Comparison of ENCODE assay signal across 25 cellular contexts in the genomic region with DNA sequence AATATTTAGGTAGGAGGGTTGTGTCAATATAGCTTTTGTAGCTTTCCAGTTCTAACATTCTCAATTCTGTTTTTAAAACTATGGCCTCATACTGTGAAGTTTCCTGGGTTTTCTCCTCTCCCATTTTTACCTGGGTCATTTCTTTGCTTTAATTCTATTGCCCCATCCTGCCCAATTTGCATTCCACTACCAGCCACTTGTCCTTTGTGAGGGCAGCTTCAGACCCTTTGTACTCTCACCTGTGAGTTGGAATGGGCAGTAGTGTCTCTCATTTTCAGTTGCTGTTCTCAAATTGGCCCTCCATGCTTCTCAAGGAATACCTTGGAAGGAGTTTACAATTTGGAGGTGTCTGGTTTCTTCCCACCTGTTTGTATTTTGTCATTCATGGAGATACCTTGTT.
DNase-seq lines count a peak whose midpoint lies in the region; ATAC-seq, FAIRE-seq and TF ChIP-seq lines count a peak whose summit lies in the region.
"Had no signal": no experiment of that assay in that cellular context is flagged by ENCODE, and none has a peak within 500 bp of the region (broad histone marks: within the 10 kb centered on the region; RNA-seq: fewer than 3 reads in every experiment).

No MANE protein-coding gene starts in this region.

- POLR2A ChIA-PET in H1 (lab: Charles Lee; ENCODE audit: partially characterized antibody), result interaction anchor here (1.2 kb wide), 1 partner anchor 9 kb away, joined by 4 read pairs; no protein-coding TSS in a partner anchor

- H3K23ac ChIP-seq in H1 (ENCODE audit: insufficient read length), result no peak overlapping the region

- peaks cover 8 to 12% of the 10 kb centered on the region in 2 experiments; a peak in 3 of 4 replicates for H3K9me3 ChIP-seq in H1 (ENCODE audit: insufficient read depth in 2 of 2, low read depth in 1 of 2, low read length in 1 of 2)
- H3K9me3 ChIP-seq in iPS-18a (ENCODE audit: control insufficient read depth, low read depth, low read length), result peaks cover 2% of the 10 kb centered on the region
- H3K9me3 ChIP-seq: BE2C had no signal

- H3K27ac ChIP-seq in H1 (ENCODE audit: low read depth, low read length), result no peak overlapping the region; the same call in 1 of the 2 replicates
- no peak overlapping the region for H3K27ac ChIP-seq in iPS-18a (ENCODE audit: low read length)
- H3K27ac ChIP-seq: GM23248 had no signal

- CTCF ChIA-PET in activated naive CD4-positive, alpha-beta T cell treated with anti-CD3 and anti-CD28 coated beads for 36 hours (lab: Charles Lee), result interaction anchor here (2.1 kb wide), 1 partner anchor 9 kb away, joined by 13 read pairs; no protein-coding TSS in a partner anchor
- CTCF ChIA-PET in H1 (lab: Charles Lee; ENCODE audit: partially characterized antibody), result interaction anchor here (0.6 to 4.1 kb wide), 6 partner anchors 9 to 486 kb away, joined by 3 to 26 read pairs (median 3); no protein-coding TSS in a partner anchor

- no peak overlapping the region for H2BK15ac ChIP-seq in H1 (ENCODE audit: low read length)

- H2AFZ ChIP-seq in H1 (ENCODE audit: low read length), result no peak overlapping the region
- H2AFZ ChIP-seq: GM23248 had no signal

- TF ChIP-seq POLR2A in H1 (IDR thresholded peaks at IDR 0.05; ENCODE audit: control extremely low read depth in 1 of 2, low read depth in 2 of 2, low read length in 2 of 2), result no peak

- H3K14ac ChIP-seq in H1 (ENCODE audit: insufficient read length), result no peak overlapping the region

- H4K91ac ChIP-seq in H1 (replicated peaks; ENCODE audit: insufficient read length, low read length), result no peak overlapping the region

- no peaks in the 10 kb centered on the region for H4K20me1 ChIP-seq in H1 (replicated peaks in 1 of 2; ENCODE audit: control insufficient read depth in 1 of 2, insufficient read depth in 2 of 2, low read length in 2 of 2)

- no peaks in the 10 kb centered on the region for H3K4me1 Mint-ChIP-seq in activated naive CD4-positive, alpha-beta T cell treated with anti-CD3 and anti-CD28 coated beads, Interleukin-2, amount 50 U/mL, for 24 hours
- H3K4me1 Mint-ChIP-seq in activated naive CD4-positive, alpha-beta T cell treated with anti-CD3 and anti-CD28 coated beads for 36 hours (ENCODE audit: low read depth), result no peaks in the 10 kb centered on the region

- H3K36me3 Mint-ChIP-seq in activated naive CD4-positive, alpha-beta T cell treated with anti-CD3 and anti-CD28 coated beads, Interleukin-2, amount 50 U/mL, for 24 hours, result peaks cover 5% of the 10 kb centered on the region
- H3K36me3 Mint-ChIP-seq in activated naive CD4-positive, alpha-beta T cell treated with anti-CD3 and anti-CD28 coated beads for 36 hours (ENCODE audit: low read depth), result no peaks in the 10 kb centered on the region

- H3K27ac Mint-ChIP-seq in activated naive CD4-positive, alpha-beta T cell treated with anti-CD3 and anti-CD28 coated beads, Interleukin-2, amount 50 U/mL, for 24 hours, result peak overlapping the region; percentile 2
- H3K27ac Mint-ChIP-seq in activated naive CD4-positive, alpha-beta T cell treated with anti-CD3 and anti-CD28 coated beads for 36 hours, result no peak overlapping the region

- TF ChIP-seq CTCF in H1 (IDR thresholded peaks at IDR 0.05; ENCODE audit: control extremely low read depth in 1 of 3, insufficient read depth in 1 of 3, low read depth in 1 of 3, low read length in 3 of 3), result no peak

- TF ChIP-seq EP300 in H1 (IDR thresholded peaks at IDR 0.05; ENCODE audit: borderline replicate concordance in 1 of 2, low read depth in 2 of 2, low read length in 2 of 2), result no peak

- no peak for DNase-seq in activated naive CD4-positive, alpha-beta T cell treated with anti-CD3 and anti-CD28 coated beads for 36 hours
- DNase-seq in H1 (ENCODE audit: low read depth in 1 of 2, low spot score in 2 of 2), result peak in 1 of 2 experiments; percentile 39
- DNase-seq: 8988T, ACHN, BE2C, DMS153, DND-41, GM23248, Kasumi-1, NCI-H1092 treated with DMSO at 0.1 percent for 48 hours, NCI-H1436, NCI-H2029, NCI-H446 treated with DMSO at 0.1 percent for 48 hours, NCI-H526, RPMI8226, SHP77 had no signal

- H4K5ac ChIP-seq in H1 (ENCODE audit: insufficient read length, low read depth, low read length), result peak overlapping the region; percentile 90

- H3K79me1 ChIP-seq in H1 (ENCODE audit: low read depth, low read length), result no peaks in the 10 kb centered on the region

- peaks cover 0 to 5% (median 4%) of the 10 kb centered on the region in 4 experiments; a peak in 3 of 7 replicates for H3K4me1 ChIP-seq in H1 (replicated peaks in 1 of 4; ENCODE audit: control insufficient read depth in 3 of 4, insufficient read depth in 4 of 4, low read length in 3 of 4)
- peaks cover 16% of the 10 kb centered on the region for H3K4me1 ChIP-seq in iPS-18a (ENCODE audit: control insufficient read depth, low read depth, low read length)
- H3K4me1 ChIP-seq: BE2C had no signal

- no peak overlapping the region for H2BK20ac ChIP-seq in H1 (ENCODE audit: low read length)

- no peak overlapping the region for H3K4me3 Mint-ChIP-seq in activated naive CD4-positive, alpha-beta T cell treated with anti-CD3 and anti-CD28 coated beads, Interleukin-2, amount 50 U/mL, for 24 hours
- no peak overlapping the region for H3K4me3 Mint-ChIP-seq in activated naive CD4-positive, alpha-beta T cell treated with anti-CD3 and anti-CD28 coated beads for 36 hours

- no peaks in the 10 kb centered on the region for H3K27me3 Mint-ChIP-seq in activated naive CD4-positive, alpha-beta T cell treated with anti-CD3 and anti-CD28 coated beads, Interleukin-2, amount 50 U/mL, for 24 hours
- no peaks in the 10 kb centered on the region for H3K27me3 Mint-ChIP-seq in activated naive CD4-positive, alpha-beta T cell treated with anti-CD3 and anti-CD28 coated beads for 36 hours (ENCODE audit: low read depth)

- no peak overlapping the region for H4K8ac ChIP-seq in H1 (ENCODE audit: extremely low read depth, insufficient read depth, low read length)

- H3K27me3 ChIP-seq in H1 (replicated peaks in 1 of 4; ENCODE audit: control insufficient read depth in 3 of 4, extremely low read depth in 1 of 4, insufficient read depth in 3 of 4, low read length in 3 of 4), result no peaks in the 10 kb centered on the region
- no peaks in the 10 kb centered on the region for H3K27me3 ChIP-seq in iPS-18a (ENCODE audit: control insufficient read depth, insufficient read depth, low read length)
- H3K27me3 ChIP-seq: BE2C had no signal

- H3K79me2 ChIP-seq in H1 (ENCODE audit: control insufficient read depth in 1 of 2, insufficient read depth in 2 of 2, low read length in 2 of 2), result peaks cover 0 to 4% of the 10 kb centered on the region in 2 experiments; a peak in 3 of 4 replicates

- H3K56ac ChIP-seq in H1 (replicated peaks; ENCODE audit: insufficient read length, low read depth, low read length), result no peak overlapping the region

- no peak overlapping the region for H2BK12ac ChIP-seq in H1 (ENCODE audit: low read depth, low read length)

- intact Hi-C loops in activated naive CD4-positive, alpha-beta T cell treated with anti-CD3 and anti-CD28 coated beads for 36 hours (cut with micrococcal nuclease), result loop anchor here (10.0 kb wide), 1 partner anchor 1025 kb away; no protein-coding TSS in a partner anchor

- no peak overlapping the region for H3K4ac ChIP-seq in H1 (replicated peaks; ENCODE audit: insufficient read length, low read depth, low read length)

- no peak overlapping the region for H2AK5ac ChIP-seq in H1 (ENCODE audit: low read depth, low read length)

- FAIRE-seq in H1 (lab: Jason Lieb, UNC), result peak; percentile 90
- FAIRE-seq: GM12892, HepG2, K562 had no signal

- ATAC-seq in GM18498 (IDR thresholded peaks at IDR 0.05; ENCODE audit: unreplicated experiment), result no peak
- no peak for ATAC-seq in GM19395 (IDR thresholded peaks at IDR 0.05; ENCODE audit: unreplicated experiment)
- ATAC-seq in GM18861 (IDR thresholded peaks at IDR 0.05; ENCODE audit: unreplicated experiment), result no peak
- ATAC-seq: HCT116, HepG2, K562 had no signal

- no peak overlapping the region for H2BK120ac ChIP-seq in H1 (replicated peaks; ENCODE audit: low read depth, low read length)

- 0 out of 2 replicates have a peak overlapping the region, but pooled peaks have one; percentile 10 for H2BK5ac ChIP-seq in H1 (ENCODE audit: low read depth, low read length)

- H3K4me3 ChIP-seq in H1 (ENCODE audit: extremely low read depth in 1 of 4, insufficient read depth in 2 of 4, low read depth in 3 of 4, low read length in 4 of 4), result peak overlapping the region in 1 of 4 experiments; percentile 18; a peak in 1 of 8 replicates
- peak overlapping the region; percentile 24 for H3K4me3 ChIP-seq in iPS-18a (ENCODE audit: low read length)
- H3K4me3 ChIP-seq: GM23248, K562 had no signal

- H3K9ac ChIP-seq in H1 (replicated peaks in 1 of 4; ENCODE audit: extremely low read depth in 1 of 4, low read depth in 3 of 4, low read length in 3 of 4), result no peak overlapping the region
- H3K9ac ChIP-seq in iPS-18a (ENCODE audit: low read length), result no peak overlapping the region
- H3K9ac ChIP-seq: GM23248 had no signal

- H3K9me3 Mint-ChIP-seq in activated naive CD4-positive, alpha-beta T cell treated with anti-CD3 and anti-CD28 coated beads, Interleukin-2, amount 50 U/mL, for 24 hours, result no peaks in the 10 kb centered on the region
- peaks cover 3% of the 10 kb centered on the region for H3K9me3 Mint-ChIP-seq in activated naive CD4-positive, alpha-beta T cell treated with anti-CD3 and anti-CD28 coated beads for 36 hours

- H3K23me2 ChIP-seq in H1 (ENCODE audit: low read depth, low read length), result no peaks in the 10 kb centered on the region

- peak overlapping the region in 1 of 2 experiments; percentile 24; a peak in 1 of 4 replicates for H3K4me2 ChIP-seq in H1 (ENCODE audit: insufficient read depth in 1 of 2, low read depth in 2 of 2, low read length in 2 of 2)

- H3K18ac ChIP-seq in H1 (ENCODE audit: extremely low read depth, low read length), result no peak overlapping the region

- peaks cover 0 to under 1% (median 0%) of the 10 kb centered on the region in 4 experiments; a peak in 1 of 8 replicates for H3K36me3 ChIP-seq in H1 (ENCODE audit: control insufficient read depth in 2 of 4, insufficient read depth in 4 of 4, low read length in 3 of 4)
- H3K36me3 ChIP-seq in iPS-18a (ENCODE audit: control insufficient read depth, low read depth, low read length), result no peaks in the 10 kb centered on the region
- H3K36me3 ChIP-seq: BE2C had no signal

- no peak for TF ChIP-seq RAD21 in H1 (IDR thresholded peaks at IDR 0.05 in 1 of 2, conservative IDR thresholded peaks at IDR 0.05 in 1 of 2; ENCODE audit: low read depth in 2 of 2, low read length in 2 of 2)

TF ChIP-seq in H1, 55 proteins besides CTCF, POLR2A, EP300 and RAD21 (continues in another document):
- TF ChIP-seq CEBPB (IDR thresholded peaks at IDR 0.05; ENCODE audit: low read depth, low read length) (peak; percentile 73; the same call in 1 of the 2 replicates), HDAC2 (IDR thresholded peaks at IDR 0.05; ENCODE audit: borderline replicate concordance in 1 of 2, low read depth in 2 of 2, low read length in 2 of 2) (peak in 1 of 2 experiments; percentile 55; a peak in 1 of 4 replicates), YY1 (IDR thresholded peaks at IDR 0.05; ENCODE audit: low read depth, low read length) (0 out of 2 replicates have a peak, but pooled peaks have one; percentile 45), HDAC6 (IDR thresholded peaks at IDR 0.05; ENCODE audit: low read depth, low read length) (no peak), TEAD4 (IDR thresholded peaks at IDR 0.05; ENCODE audit: low read depth, low read length) (peak; percentile 25; the same call in 1 of the 2 replicates)
